11 cellular contexts compared by ENCODE assay signal in genomic region chr7:24917510-24918239, GRCh38.
DNase-seq lines count a peak whose midpoint lies in the region; ATAC-seq and FAIRE-seq lines count a peak whose summit lies in the region.
"Had no signal": no experiment of that assay in that cellular context is flagged by ENCODE, and none has a peak within 500 bp of the region (broad histone marks: within the 10 kb centered on the region; RNA-seq: fewer than 3 reads in every experiment).

No MANE protein-coding gene starts in this region.

- DNase-seq in AG20443 (ENCODE audit: low spot score): peak; percentile 77
- DNase-seq in GM19239 (ENCODE audit: insufficient read length, low spot score): no peak
- DNase-seq in DMS79 treated with DMSO at 0.1 percent for 48 hours (lab: John Stamatoyannopoulos, UW): no peak
- no peak for DNase-seq in OCI-M2 (lab: John Stamatoyannopoulos, UW; ENCODE audit: unreplicated experiment)
- DNase-seq: NCI-H446 treated with DMSO at 0.1 percent for 48 hours; stimulated activated CD4-positive, alpha-beta T cell treated with anti-CD3 and anti-CD28 coated beads, Interleukin-1b, Interleukin-23, amount 100 ng/mL, for 48 hours had no signal

- ATAC-seq in HG03442 (IDR thresholded peaks at IDR 0.05; ENCODE audit: unreplicated experiment): peak; percentile 28
- peak; percentile 10 for ATAC-seq in esophagus mucosa
- no peak for ATAC-seq in HG03139 (IDR thresholded peaks at IDR 0.05; ENCODE audit: unreplicated experiment)
- ATAC-seq in HG02870 (IDR thresholded peaks at IDR 0.05; ENCODE audit: unreplicated experiment): no peak

- FAIRE-seq in GM19239 (lab: Jason Lieb, UNC): peak; percentile 92
- FAIRE-seq: colon had no signal

Comparison
In these comparisons a context has a peak if more than half of its experiments do, and no peak if none do; other contexts are left out.
1. ATAC-seq: peak in HG03442 (single experiment) and esophagus mucosa (single experiment); none in HG03139 (single experiment) and HG02870 (single experiment).